9 cellular contexts compared by ENCODE assay signal in genomic region chr18:13800505-13801259, GRCh38. TPM values are rescaled to one million over a fixed set of nuclear protein-coding genes. Genes with fewer than 3 reads are reported as not detected.
DNase-seq lines count a peak whose midpoint lies in the region; ATAC-seq and TF ChIP-seq lines count a peak whose summit lies in the region.
"Had no signal": no experiment of that assay in that cellular context is flagged by ENCODE, and none has a peak within 500 bp of the region (broad histone marks: within the 10 kb centered on the region; RNA-seq: fewer than 3 reads in every experiment).

No MANE protein-coding gene starts in this region.

- no peak overlapping the region for H3K27ac Mint-ChIP-seq in neural progenitor cell
- H3K27ac Mint-ChIP-seq: memory B cell had no signal

- H3K27me3 ChIP-seq in A673 (replicated peaks; ENCODE audit: insufficient read depth, low read depth, low read length, poor library complexity), result peaks cover 34% of the 10 kb centered on the region
- peaks cover 30% of the 10 kb centered on the region for H3K27me3 ChIP-seq in neural progenitor cell
- H3K27me3 ChIP-seq in tibial nerve, result peaks cover 0 to 30% of the 10 kb centered on the region in 2 donors

- H3K4me3 Mint-ChIP-seq in activated T-cell treated with anti-CD3 and anti-CD28 coated beads, Interleukin-2, amount 50 U/mL, for 4 hours, result peak overlapping the region; percentile 43
- H3K4me3 Mint-ChIP-seq in neural progenitor cell, result peak overlapping the region; percentile 77
- H3K4me3 Mint-ChIP-seq: memory B cell had no signal

- no peaks in the 10 kb centered on the region for H3K36me3 Mint-ChIP-seq in activated T-cell treated with anti-CD3 and anti-CD28 coated beads, Interleukin-2, amount 50 U/mL, for 4 hours (ENCODE audit: insufficient read depth)
- H3K36me3 Mint-ChIP-seq in neural progenitor cell, result no peaks in the 10 kb centered on the region
- H3K36me3 Mint-ChIP-seq: memory B cell had no signal

- WGBS in tibial nerve, 2 donors, result 14 to 26% methylated on average over 12 to 30 of the region's 30 CpGs

- BruUV-seq in A673 (replicated peaks; lab: Mats Ljungman, UMichigan), result no TSS peak

- peaks cover 5% of the 10 kb centered on the region for H3K4me1 Mint-ChIP-seq in activated T-cell treated with anti-CD3 and anti-CD28 coated beads, Interleukin-2, amount 50 U/mL, for 4 hours (ENCODE audit: low read depth)
- peaks cover 7% of the 10 kb centered on the region for H3K4me1 Mint-ChIP-seq in neural progenitor cell
- H3K4me1 Mint-ChIP-seq: memory B cell had no signal

- H3K27me3 Mint-ChIP-seq in activated T-cell treated with anti-CD3 and anti-CD28 coated beads, Interleukin-2, amount 50 U/mL, for 4 hours (ENCODE audit: low read depth), result peaks cover 73% of the 10 kb centered on the region
- peaks cover 29% of the 10 kb centered on the region for H3K27me3 Mint-ChIP-seq in neural progenitor cell (ENCODE audit: insufficient read depth, low read depth)

- H3K9ac ChIP-seq in neural progenitor cell, result no peak overlapping the region

- H3K27ac ChIP-seq in A673 (ENCODE audit: low read depth, low read length, poor library complexity, severe bottlenecking), result no peak overlapping the region
- H3K27ac ChIP-seq in neural progenitor cell, result no peak overlapping the region
- no peak overlapping the region for H3K27ac ChIP-seq in tibial nerve

- no peaks in the 10 kb centered on the region for H3K9me3 Mint-ChIP-seq in activated T-cell treated with anti-CD3 and anti-CD28 coated beads, Interleukin-2, amount 50 U/mL, for 4 hours
- H3K9me3 Mint-ChIP-seq in neural progenitor cell, result no peaks in the 10 kb centered on the region

- no peaks in the 10 kb centered on the region for H4K20me1 ChIP-seq in neural progenitor cell (ENCODE audit: low read depth)

- H2AFZ ChIP-seq in neural progenitor cell (replicated peaks), result peak overlapping the region; percentile 93

- CTCF ChIA-PET in A673 (lab: Charles Lee), result interaction anchor here (1.0 kb wide), 1 partner anchor 12 kb away, joined by 4 read pairs; no protein-coding TSS in a partner anchor

- TF ChIP-seq CTCF in A673 (conservative IDR thresholded peaks at IDR 0.05; ENCODE audit: low read depth, low read length), result peak; percentile 57
- TF ChIP-seq CTCF in neural progenitor cell (IDR thresholded peaks at IDR 0.05), result peak; percentile 51
- peak in 4 of 5 experiments; percentile 18 to 46 (median 25) for TF ChIP-seq CTCF in tibial nerve (IDR thresholded peaks at IDR 0.05)

- TF ChIP-seq POLR2A in GM18505 (IDR thresholded peaks at IDR 0.05; ENCODE audit: borderline replicate concordance, extremely low read depth, insufficient read depth, insufficient read length), result no peak
- no peak for TF ChIP-seq POLR2A in tibial nerve (IDR thresholded peaks at IDR 0.05)

- H3K36me3 ChIP-seq in A673 (ENCODE audit: insufficient read depth, low read length, poor library complexity, severe bottlenecking), result no peaks in the 10 kb centered on the region
- H3K36me3 ChIP-seq in neural progenitor cell, result no peaks in the 10 kb centered on the region
- H3K36me3 ChIP-seq in tibial nerve, result no peaks in the 10 kb centered on the region

- H3K4me2 ChIP-seq in neural progenitor cell, result peak overlapping the region; percentile 85

- ATAC-seq in GM18505 (IDR thresholded peaks at IDR 0.05; ENCODE audit: unreplicated experiment) (peak; percentile 71), GM18861 (IDR thresholded peaks at IDR 0.05; ENCODE audit: unreplicated experiment) (no peak)
- peak; percentile 70 to 77 for ATAC-seq in activated T-cell treated with anti-CD3 and anti-CD28 coated beads, Interleukin-2, amount 50 U/mL, for 4 hours

- intact Hi-C loops in A673 (cut with micrococcal nuclease; ENCODE audit: unreplicated experiment), result loop anchor here (5.0 kb wide), 1 partner anchor 243 kb away; no protein-coding TSS in a partner anchor

- POLR2A ChIA-PET in A673 (lab: Charles Lee; ENCODE audit: low non-redundant PET), result no interaction called here

- peaks cover 4% of the 10 kb centered on the region for H3K4me1 ChIP-seq in A673 (ENCODE audit: insufficient read depth, low read length, poor library complexity, severe bottlenecking)
- H3K4me1 ChIP-seq in neural progenitor cell, result no peaks in the 10 kb centered on the region
- H3K4me1 ChIP-seq in tibial nerve, result peaks cover 0 to 11% (median 5%) of the 10 kb centered on the region in 4 donors

- no peak for TF ChIP-seq EP300 in tibial nerve (IDR thresholded peaks at IDR 0.05)

- no peaks in the 10 kb centered on the region for H3F3A ChIP-seq in neural progenitor cell (ENCODE audit: low read depth)

- peak overlapping the region; percentile 9 for H3K4me3 ChIP-seq in A673 (ENCODE audit: low read depth, low read length, poor library complexity, severe bottlenecking)
- H3K4me3 ChIP-seq in neural progenitor cell, result peak overlapping the region; percentile 49
- H3K4me3 ChIP-seq in tibial nerve, result peak overlapping the region in 2 of 4 donors; percentile 22 to 35

- peak; percentile 58 for DNase-seq in A673 (ENCODE audit: low spot score)
- peak; percentile 52 for DNase-seq in NCI-H2196 treated with DMSO at 0.1 percent for 48 hours (lab: John Stamatoyannopoulos, UW; ENCODE audit: unreplicated experiment)
- peak; percentile 13 for DNase-seq in activated T-cell treated with anti-CD3 and anti-CD28 coated beads, Interleukin-2, amount 50 U/mL, for 4 hours
- DNase-seq in fibroblast of peridontal ligament (ENCODE audit: extremely low read depth), result peak; percentile 2
- DNase-seq in neural progenitor cell (ENCODE audit: low spot score), result peak; percentile 80
- DNase-seq in tibial nerve (ENCODE audit: low spot score in 2 of 2), result no peak

- H3K79me2 ChIP-seq in neural progenitor cell (ENCODE audit: low read depth), result no peaks in the 10 kb centered on the region

- H3K9me3 ChIP-seq in A673 (ENCODE audit: low read depth, low read length, poor library complexity, severe bottlenecking), result no peaks in the 10 kb centered on the region
- no peaks in the 10 kb centered on the region for H3K9me3 ChIP-seq in neural progenitor cell (ENCODE audit: low read depth)
- H3K9me3 ChIP-seq in tibial nerve, result no peaks in the 10 kb centered on the region

RNA-seq across cellular contexts. Expression of gene MC5R, which starts 23.3 kb away (rescaled TPM):
- total RNA-seq in A673 (2021), result not detected in 2 replicates
- not detected for total RNA-seq in activated T-cell treated with anti-CD3 and anti-CD28 coated beads, Interleukin-2, amount 50 U/mL, for 4 hours
- total RNA-seq in neural progenitor cell (ENCODE audit: low replicate concordance), result not detected in 2 replicates
- total RNA-seq in tibial nerve, result not detected

Comparison
In these comparisons a context has a peak if more than half of its experiments do, and no peak if none do; other contexts are left out.
1. DNase-seq: peak in A673 (single experiment), NCI-H2196 treated with DMSO at 0.1 percent for 48 hours (single experiment), activated T-cell treated with anti-CD3 and anti-CD28 coated beads, Interleukin-2, amount 50 U/mL, for 4 hours (single experiment), fibroblast of peridontal ligament (single experiment) and neural progenitor cell (single experiment); none in tibial nerve (0 of 2).
2. Peak in every context shown above with its lines, with median percentiles within 50 percentile points of each other: CTCF ChIP-seq.